16 cellular contexts compared by ENCODE assay signal in genomic region chr13:72737033-72737432, GRCh38. TPM values are rescaled to one million over a fixed set of nuclear protein-coding genes. Genes with fewer than 3 reads are reported as not detected.
DNase-seq lines count a peak whose midpoint lies in the region; ATAC-seq and TF ChIP-seq lines count a peak whose summit lies in the region.
"Had no signal": no experiment of that assay in that cellular context is flagged by ENCODE, and none has a peak within 500 bp of the region (broad histone marks: within the 10 kb centered on the region; RNA-seq: fewer than 3 reads in every experiment).

No MANE protein-coding gene starts in this region.

- BruUV-seq in MCF 10A (replicated peaks; lab: Mats Ljungman, UMichigan) (no TSS peak), mammary epithelial cell (replicated peaks; lab: Mats Ljungman, UMichigan) (no TSS peak)

- no peak for TF ChIP-seq CTCF in MCF 10A (IDR thresholded peaks at IDR 0.05; ENCODE audit: unreplicated experiment)
- no peak for TF ChIP-seq CTCF in mammary epithelial cell (conservative IDR thresholded peaks at IDR 0.05 in 1 of 2, IDR thresholded peaks at IDR 0.05 in 1 of 2; ENCODE audit: extremely low read depth in 1 of 2, insufficient read depth in 1 of 2, low read depth in 1 of 2, low read length in 2 of 2)
- TF ChIP-seq CTCF in OCI-LY3 (IDR thresholded peaks at IDR 0.05; ENCODE audit: low read depth, low read length) = no peak
- no peak for TF ChIP-seq CTCF in ascending aorta (IDR thresholded peaks at IDR 0.05)
- TF ChIP-seq CTCF in GM13977 (IDR thresholded peaks at IDR 0.05; ENCODE audit: extremely low read depth, insufficient read depth, missing control alignments) = no peak

- H3K27ac Mint-ChIP-seq in MCF 10A (ENCODE audit: low read depth, unreplicated experiment) = peak overlapping the region; percentile 55
- H3K27ac Mint-ChIP-seq: CD14-positive monocyte; CD4-positive, alpha-beta memory T cell; H9 had no signal

- ATAC-seq in left colon = peak; percentile 98
- ATAC-seq: A549 had no signal

- in situ Hi-C loops in mammary epithelial cell (cut with MboI; ENCODE audit: low sequenced_read_pairs in 2 of 2) (no loop called here), GM13977 (cut with MboI; ENCODE audit: low pct_unique_long_range_greater_than_20kb, low sequenced_read_pairs, unreplicated experiment) (no loop called here)

- H3K4me1 ChIP-seq in mammary epithelial cell (ENCODE audit: insufficient read depth, low read length) = no peaks in the 10 kb centered on the region
- H3K4me1 ChIP-seq in OCI-LY3 (ENCODE audit: low read length) = peaks cover 22% of the 10 kb centered on the region
- H3K4me1 ChIP-seq in ascending aorta = no peaks in the 10 kb centered on the region
- H3K4me1 ChIP-seq: A549, BLaER1 had no signal

- WGBS in mammary epithelial cell (ENCODE audit: low coverage, missing lambda C conversion rate) = 100% methylated on average over 3 of the region's 3 CpGs

- no peak overlapping the region for H3K9ac ChIP-seq in mammary epithelial cell (ENCODE audit: insufficient read depth, low read length)
- no peak overlapping the region for H3K9ac ChIP-seq in OCI-LY3 (ENCODE audit: low read length)
- H3K9ac ChIP-seq: BLaER1 had no signal

- H2AFZ ChIP-seq in mammary epithelial cell (ENCODE audit: low read depth, low read length) (no peak overlapping the region), OCI-LY3 (ENCODE audit: low read depth, low read length) (no peak overlapping the region)

- H3K27ac ChIP-seq in mammary epithelial cell (ENCODE audit: insufficient read depth, low read depth, low read length) (no peak overlapping the region), OCI-LY3 (ENCODE audit: low read length) (no peak overlapping the region), ascending aorta (no peak overlapping the region)
- H3K27ac ChIP-seq: 22Rv1, A549, BLaER1 had no signal

- H3K79me2 ChIP-seq in mammary epithelial cell (ENCODE audit: insufficient read depth, low read length) (peaks cover 45% of the 10 kb centered on the region), OCI-LY3 (ENCODE audit: low read length) (peaks cover 58% of the 10 kb centered on the region)

- dilution Hi-C loops in mammary epithelial cell (cut with HindIII; ENCODE audit: low sequenced_read_pairs) = no loop called here

- H3K27me3 Mint-ChIP-seq in MCF 10A (ENCODE audit: insufficient read depth, unreplicated experiment) = no peaks in the 10 kb centered on the region
- H3K27me3 Mint-ChIP-seq: CD4-positive, alpha-beta memory T cell had no signal

- H3K4me3 ChIP-seq in mammary epithelial cell (replicated peaks in 1 of 3; ENCODE audit: insufficient read depth in 1 of 3, low read depth in 2 of 3, low read length in 3 of 3) (no peak overlapping the region), OCI-LY3 (ENCODE audit: low read length) (no peak overlapping the region), ascending aorta (no peak overlapping the region)
- H3K4me3 ChIP-seq: A549, BLaER1 had no signal

- peaks cover 19% of the 10 kb centered on the region for H3K36me3 ChIP-seq in mammary epithelial cell (ENCODE audit: insufficient read depth, low read length)
- H3K36me3 ChIP-seq in OCI-LY3 (replicated peaks; ENCODE audit: low read depth, low read length) = peaks cover 60% of the 10 kb centered on the region
- no peaks in the 10 kb centered on the region for H3K36me3 ChIP-seq in ascending aorta

- CTCF ChIA-PET in MCF 10A (lab: Yijun Ruan, JAX) (no interaction called here), mammary epithelial cell (lab: Charles Lee; ENCODE audit: low non-redundant PET) (no interaction called here)

- no peaks in the 10 kb centered on the region for H4K20me1 ChIP-seq in mammary epithelial cell (ENCODE audit: insufficient read depth, low read length)
- 0 out of 2 replicates have a peak, but pooled peaks cover 7% of the 10 kb centered on the region for H4K20me1 ChIP-seq in OCI-LY3 (ENCODE audit: insufficient read depth, low read length)

- intact Hi-C loops in MCF 10A (cut with micrococcal nuclease) (no loop called here), mammary epithelial cell (cut with micrococcal nuclease) (no loop called here), left colon (cut with DNase I, micrococcal nuclease) (no loop called here), ascending aorta (cut with DNase I) (no loop called here)

- DNase-seq in MCF 10A (ENCODE audit: unreplicated experiment) (no peak), mammary epithelial cell (no peak), left colon (no peak), renal cortical epithelial cell (ENCODE audit: low read depth) (peak; percentile 34), NCI-H748 (lab: John Stamatoyannopoulos, UW; ENCODE audit: unreplicated experiment) (no peak), ascending aorta (ENCODE audit: low spot score in 2 of 2) (no peak), GM13977 (ENCODE audit: low spot score) (no peak)
- DNase-seq: Calu3; CD4-positive, alpha-beta memory T cell; DMS79 treated with DMSO at 0.1 percent for 48 hours; H9 had no signal

- H3K4me2 ChIP-seq in mammary epithelial cell (ENCODE audit: insufficient read depth, low read depth, low read length) (no peak overlapping the region), OCI-LY3 (ENCODE audit: low read length) (peak overlapping the region; percentile 17; the same call in 1 of the 2 replicates)
- H3K4me2 ChIP-seq: A549, BLaER1 had no signal

- H3K4me1 Mint-ChIP-seq in MCF 10A (ENCODE audit: insufficient read depth, unreplicated experiment) = peaks cover 12% of the 10 kb centered on the region
- H3K4me1 Mint-ChIP-seq: CD14-positive monocyte, H9 had no signal

- H3K9me3 Mint-ChIP-seq in MCF 10A (ENCODE audit: unreplicated experiment) = no peaks in the 10 kb centered on the region
- H3K9me3 Mint-ChIP-seq: CD14-positive monocyte; CD4-positive, alpha-beta memory T cell; H9 had no signal

- no peaks in the 10 kb centered on the region for H3K27me3 ChIP-seq in mammary epithelial cell (ENCODE audit: insufficient read depth, low read length)
- H3K27me3 ChIP-seq in OCI-LY3 (ENCODE audit: low read depth, low read length) = no peaks in the 10 kb centered on the region
- H3K27me3 ChIP-seq in ascending aorta = no peaks in the 10 kb centered on the region
- H3K27me3 ChIP-seq: BLaER1 had no signal

- H3K4me3 Mint-ChIP-seq in MCF 10A (ENCODE audit: unreplicated experiment) = no peak overlapping the region
- H3K4me3 Mint-ChIP-seq: CD14-positive monocyte; CD4-positive, alpha-beta memory T cell; H9 had no signal

- H3K9me3 ChIP-seq in mammary epithelial cell (replicated peaks; ENCODE audit: insufficient read depth, low read length) (no peaks in the 10 kb centered on the region), OCI-LY3 (ENCODE audit: insufficient read depth, low read length) (no peaks in the 10 kb centered on the region), ascending aorta (no peaks in the 10 kb centered on the region)
- H3K9me3 ChIP-seq: A549, BLaER1 had no signal

- H3K36me3 Mint-ChIP-seq in MCF 10A (ENCODE audit: insufficient read depth, unreplicated experiment) = peaks cover 7% of the 10 kb centered on the region

- POLR2A ChIA-PET in MCF 10A (lab: Yijun Ruan, JAX) = interaction anchor here (5.7 kb wide), 1 partner anchor 8 kb away, joined by 28 read pairs; the partner anchor contains the start of genes BORA and MZT1

RNA-seq across cellular contexts. Expression of gene BORA, which starts 9.3 kb away (rescaled TPM):
- total RNA-seq in MCF 10A (2022) (10.5 and 14.1 TPM in 2 replicates), mammary epithelial cell (1 to 10 TPM; 3.5 to 9.2 TPM), left colon (1 to 10 TPM; 6.9 TPM), renal cortical epithelial cell (5.1 and 6.9 TPM in 2 replicates), ascending aorta (not detected)
- polyA plus RNA-seq in mammary epithelial cell = 2.9 TPM
- 5.7 TPM for polyA minus RNA-seq in mammary epithelial cell

RNA-seq across cellular contexts. Expression of gene MZT1, which starts 9.6 kb away (rescaled TPM):
- total RNA-seq in MCF 10A (2022) (25.4 and 28.4 TPM in 2 replicates), mammary epithelial cell (10 to 100 TPM; 10.7 to 18.0 TPM), left colon (1 to 10 TPM; 4.4 to 6.1 TPM), renal cortical epithelial cell (7.3 and 21.5 TPM in 2 replicates), ascending aorta (4.4 TPM)
- polyA plus RNA-seq in mammary epithelial cell = 7.0 TPM
- 12.0 TPM for polyA minus RNA-seq in mammary epithelial cell

RNA-seq across cellular contexts. Expression of gene DIS3, which starts 44.7 kb away (rescaled TPM):
- 41.3 and 44.4 TPM in 2 replicates for total RNA-seq in MCF 10A (2022)
- total RNA-seq in mammary epithelial cell = 10 to 100 TPM; 38.7 to 42.1 TPM
- 19.6 TPM for polyA plus RNA-seq in mammary epithelial cell
- polyA minus RNA-seq in mammary epithelial cell = 34.1 TPM
- total RNA-seq in left colon = 10 to 100 TPM; 21.7 to 23.9 TPM
- 48.1 and 49.0 TPM in 2 replicates for total RNA-seq in renal cortical epithelial cell
- total RNA-seq in ascending aorta = 12.8 TPM

RNA-seq across cellular contexts. Expression of gene PIBF1, which starts 44.9 kb away (rescaled TPM):
- total RNA-seq in MCF 10A (2022) (30.4 and 38.4 TPM in 2 replicates), mammary epithelial cell (10 to 100 TPM; 10.2 to 16.3 TPM), left colon (10 to 100 TPM; 17.3 to 19.1 TPM), renal cortical epithelial cell (17.0 and 27.6 TPM in 2 replicates), ascending aorta (17.0 TPM)
- 4.4 TPM for polyA plus RNA-seq in mammary epithelial cell
- 0.47 TPM for polyA minus RNA-seq in mammary epithelial cell
